In genomic region chrX:6151971-6152370, GRCh38 we compare ENCODE assay signal across 36 cellular contexts.
"Had no signal": no experiment of that assay in that cellular context is flagged by ENCODE, and none has a peak within 500 bp of the region (broad histone marks: within the 10 kb centered on the region; RNA-seq: fewer than 3 reads in every experiment).

No MANE protein-coding gene starts in this region.

- H3K36me3 ChIP-seq: ascending aorta, cardiac muscle cell, WERI-Rb-1 had no signal

- H3K4me1 ChIP-seq: ascending aorta had no signal

- DNase-seq: activated B cell treated with CpG ODN at 0.5 μM for 24 hours; activated CD4-positive, alpha-beta memory T cell treated with anti-CD3 and anti-CD28 coated beads for 36 hours; activated CD4-positive, alpha-beta T cell treated with anti-CD3 and anti-CD28 coated beads for 4 hours; activated CD4-positive, alpha-beta T cell treated with anti-CD3 and anti-CD28 coated beads, Interleukin-2, amount 10 ng/mL, durations not matched to agents 24 days and 14 days; activated CD4-positive, alpha-beta T cell treated with anti-CD3 and anti-CD28 coated beads, Interleukin-2, amount 50 U/mL, for 1 hour; activated CD4-positive, alpha-beta T cell treated with anti-CD3 and anti-CD28 coated beads, Interleukin-2, amount 50 U/mL, for 4 hours; activated CD4-positive, CD25-positive, alpha-beta regulatory T cell treated with anti-CD3 and anti-CD28 coated beads, Interleukin-2, amount 50 U/mL, for 72 hours; activated CD8-positive, alpha-beta memory T cell treated with anti-CD3 and anti-CD28 coated beads, Interleukin-2, amount 50 U/mL, for 4 hours; activated CD8-positive, alpha-beta T cell treated with anti-CD3 and anti-CD28 coated beads for 36 hours; activated effector memory CD4-positive, alpha-beta T cell treated with Interleukin-2 at 50 U/mL for 16 hours; activated gamma-delta T cell; activated naive CD4-positive, alpha-beta T cell treated with anti-CD3 and anti-CD28 coated beads, Interleukin-2, amount 10 ng/mL, durations not matched to agents 7 days and 5 days; activated naive CD4-positive, alpha-beta T cell treated with Interleukin-2 at 50 U/mL for 16 hours; activated naive CD8-positive, alpha-beta T cell treated with anti-CD3 and anti-CD28 coated beads, Interleukin-2, amount 10 ng/mL, durations not matched to agents 7 days and 5 days; activated naive CD8-positive, alpha-beta T cell treated with anti-CD3 and anti-CD28 coated beads, Interleukin-2, amount 50 U/mL, for 24 hours; activated T-cell treated with anti-CD3 and anti-CD28 coated beads for 4 hours; activated T-cell treated with anti-CD3 and anti-CD28 coated beads, Interleukin-2, amount 50 U/mL, for 1 hour; activated T-cell treated with anti-CD3 and anti-CD28 coated beads, Interleukin-2, amount 50 U/mL, for 4 hours; activated T-cell treated with anti-CD3 and anti-CD28 coated beads, Interleukin-2, amount 50 U/mL, for 72 hours; amygdala; anterior cingulate cortex; caudate nucleus; T-helper 1 cell; T-helper 2 cell; T-helper 9 cell; WERI-Rb-1 had no signal

- ATAC-seq: activated CD8-positive, alpha-beta T cell treated with anti-CD3 and anti-CD28 coated beads for 36 hours; activated naive CD8-positive, alpha-beta T cell treated with anti-CD3 and anti-CD28 coated beads, Interleukin-2, amount 50 U/mL, for 24 hours; activated T-cell treated with anti-CD3 and anti-CD28 coated beads, Interleukin-2, amount 50 U/mL, for 4 hours; activated T-cell treated with anti-CD3 and anti-CD28 coated beads, Interleukin-2, amount 50 U/mL, for 72 hours had no signal

- H3K27me3 ChIP-seq: ascending aorta, cardiac muscle cell had no signal

- H3K36me3 Mint-ChIP-seq: activated CD4-positive, alpha-beta memory T cell treated with anti-CD3 and anti-CD28 coated beads for 36 hours; activated naive CD4-positive, alpha-beta T cell treated with anti-CD3 and anti-CD28 coated beads, Interleukin-2, amount 10 ng/mL, durations not matched to agents 7 days and 5 days; activated naive CD4-positive, alpha-beta T cell treated with anti-CD3 and anti-CD28 coated beads, Interleukin-2, amount 50 U/mL, for 24 hours; activated naive CD8-positive, alpha-beta T cell; activated naive CD8-positive, alpha-beta T cell treated with anti-CD3 and anti-CD28 coated beads, Interleukin-2, amount 10 ng/mL, durations not matched to agents 7 days and 5 days had no signal

- H3K27ac Mint-ChIP-seq: activated B cell treated with CpG ODN at 0.5 μM for 24 hours; activated CD4-positive, alpha-beta memory T cell treated with anti-CD3 and anti-CD28 coated beads for 36 hours; activated CD4-positive, alpha-beta T cell treated with anti-CD3 and anti-CD28 coated beads, Interleukin-2, amount 10 ng/mL, durations not matched to agents 24 days and 14 days; activated CD8-positive, alpha-beta T cell treated with anti-CD3 and anti-CD28 coated beads for 36 hours; activated naive CD4-positive, alpha-beta T cell treated with anti-CD3 and anti-CD28 coated beads, Interleukin-2, amount 10 ng/mL, durations not matched to agents 7 days and 5 days; activated naive CD4-positive, alpha-beta T cell treated with anti-CD3 and anti-CD28 coated beads, Interleukin-2, amount 50 U/mL, for 24 hours; activated naive CD8-positive, alpha-beta T cell; activated naive CD8-positive, alpha-beta T cell treated with anti-CD3 and anti-CD28 coated beads, Interleukin-2, amount 10 ng/mL, durations not matched to agents 7 days and 5 days; activated naive CD8-positive, alpha-beta T cell treated with anti-CD3 and anti-CD28 coated beads, Interleukin-2, amount 50 U/mL, for 24 hours; activated T-cell treated with anti-CD3 and anti-CD28 coated beads, Interleukin-2, amount 50 U/mL, for 72 hours; activated T-helper 1 cell treated with anti-CD3 and anti-CD28 coated beads, Interleukin-12 subunit alpha, Interleukin-12 subunit beta, Interleukin-2, Interleukin-4 antibody, amounts not matched to agents 30 ng/mL and 10 ng/mL and 1 ng/mL, durations not matched to agents 14 hours and 24 hours and 36 hours; activated T-helper 2 cell treated with anti-CD3 and anti-CD28 coated beads, Interferon-gamma antibody, Interleukin-2, Interleukin-4, amounts not matched to agents 10 μg/mL and 5 μg/mL and 100 μg/mL, durations not matched to agents 14 hours and 24 hours and 36 hours; brain; T-helper 1 cell treated with Interleukin-12 subunit alpha and Interleukin-12 subunit beta and Interleukin-4 antibody, amounts not matched to agents 30 μg/mL and 1 μg/mL, for 36 hours; T-helper 2 cell treated with Interferon-gamma antibody and Interleukin-4, amounts not matched to agents 5 μg/mL and 100 μg/mL, for 36 hours had no signal

- H3K9me3 Mint-ChIP-seq: activated B cell treated with CpG ODN at 0.5 μM for 24 hours; activated CD4-positive, alpha-beta memory T cell treated with anti-CD3 and anti-CD28 coated beads for 36 hours; activated CD4-positive, alpha-beta T cell treated with anti-CD3 and anti-CD28 coated beads, Interleukin-2, amount 10 ng/mL, durations not matched to agents 24 days and 14 days; activated CD8-positive, alpha-beta T cell treated with anti-CD3 and anti-CD28 coated beads for 36 hours; activated naive CD4-positive, alpha-beta T cell treated with anti-CD3 and anti-CD28 coated beads, Interleukin-2, amount 50 U/mL, for 24 hours; activated naive CD8-positive, alpha-beta T cell treated with anti-CD3 and anti-CD28 coated beads, Interleukin-2, amount 50 U/mL, for 24 hours; activated T-cell treated with anti-CD3 and anti-CD28 coated beads, Interleukin-2, amount 50 U/mL, for 4 hours; activated T-helper 1 cell treated with anti-CD3 and anti-CD28 coated beads, Interleukin-12 subunit alpha, Interleukin-12 subunit beta, Interleukin-2, Interleukin-4 antibody, amounts not matched to agents 30 ng/mL and 10 ng/mL and 1 ng/mL, durations not matched to agents 14 hours and 24 hours and 36 hours; T-helper 1 cell treated with Interleukin-12 subunit alpha and Interleukin-12 subunit beta and Interleukin-4 antibody, amounts not matched to agents 30 μg/mL and 1 μg/mL, for 36 hours; T-helper 2 cell treated with Interferon-gamma antibody and Interleukin-4, amounts not matched to agents 5 μg/mL and 100 μg/mL, for 36 hours had no signal

- H3K9me3 ChIP-seq: ascending aorta had no signal

- H3K4me1 Mint-ChIP-seq: activated B cell treated with CpG ODN at 0.5 μM for 24 hours; activated CD4-positive, alpha-beta T cell treated with anti-CD3 and anti-CD28 coated beads, Interleukin-2, amount 10 ng/mL, durations not matched to agents 24 days and 14 days; activated naive CD4-positive, alpha-beta T cell treated with anti-CD3 and anti-CD28 coated beads, Interleukin-2, amount 10 ng/mL, durations not matched to agents 7 days and 5 days; activated naive CD4-positive, alpha-beta T cell treated with anti-CD3 and anti-CD28 coated beads, Interleukin-2, amount 50 U/mL, for 24 hours; activated naive CD8-positive, alpha-beta T cell treated with anti-CD3 and anti-CD28 coated beads, Interleukin-2, amount 10 ng/mL, durations not matched to agents 7 days and 5 days; activated naive CD8-positive, alpha-beta T cell treated with anti-CD3 and anti-CD28 coated beads, Interleukin-2, amount 50 U/mL, for 24 hours; central memory CD8-positive, alpha-beta T cell had no signal

- H3K27ac ChIP-seq: ascending aorta, cardiac muscle cell, WERI-Rb-1 had no signal

- H3K4me3 ChIP-seq: ascending aorta, cardiac muscle cell had no signal

- H3K4me3 Mint-ChIP-seq: activated B cell treated with CpG ODN at 0.5 μM for 24 hours; activated CD4-positive, alpha-beta memory T cell treated with anti-CD3 and anti-CD28 coated beads for 36 hours; activated CD4-positive, alpha-beta T cell treated with anti-CD3 and anti-CD28 coated beads, Interleukin-2, amount 10 ng/mL, durations not matched to agents 24 days and 14 days; activated CD8-positive, alpha-beta T cell treated with anti-CD3 and anti-CD28 coated beads for 36 hours; activated naive CD4-positive, alpha-beta T cell treated with anti-CD3 and anti-CD28 coated beads, Interleukin-2, amount 10 ng/mL, durations not matched to agents 7 days and 5 days; activated naive CD4-positive, alpha-beta T cell treated with anti-CD3 and anti-CD28 coated beads, Interleukin-2, amount 50 U/mL, for 24 hours; activated naive CD8-positive, alpha-beta T cell; activated naive CD8-positive, alpha-beta T cell treated with anti-CD3 and anti-CD28 coated beads, Interleukin-2, amount 10 ng/mL, durations not matched to agents 7 days and 5 days; activated naive CD8-positive, alpha-beta T cell treated with anti-CD3 and anti-CD28 coated beads, Interleukin-2, amount 50 U/mL, for 24 hours; activated T-cell treated with anti-CD3 and anti-CD28 coated beads, Interleukin-2, amount 50 U/mL, for 4 hours; activated T-cell treated with anti-CD3 and anti-CD28 coated beads, Interleukin-2, amount 50 U/mL, for 72 hours; activated T-helper 1 cell treated with anti-CD3 and anti-CD28 coated beads, Interleukin-12 subunit alpha, Interleukin-12 subunit beta, Interleukin-2, Interleukin-4 antibody, amounts not matched to agents 30 ng/mL and 10 ng/mL and 1 ng/mL, durations not matched to agents 14 hours and 24 hours and 36 hours; brain; central memory CD8-positive, alpha-beta T cell; T-helper 1 cell treated with Interleukin-12 subunit alpha and Interleukin-12 subunit beta and Interleukin-4 antibody, amounts not matched to agents 30 μg/mL and 1 μg/mL, for 36 hours; T-helper 2 cell treated with Interferon-gamma antibody and Interleukin-4, amounts not matched to agents 5 μg/mL and 100 μg/mL, for 36 hours had no signal

- H3K27me3 Mint-ChIP-seq: activated B cell treated with CpG ODN at 0.5 μM for 24 hours; activated CD4-positive, alpha-beta memory T cell treated with anti-CD3 and anti-CD28 coated beads for 36 hours; activated CD4-positive, alpha-beta T cell treated with anti-CD3 and anti-CD28 coated beads, Interleukin-2, amount 10 ng/mL, durations not matched to agents 24 days and 14 days; activated CD8-positive, alpha-beta T cell treated with anti-CD3 and anti-CD28 coated beads for 36 hours; activated naive CD4-positive, alpha-beta T cell treated with anti-CD3 and anti-CD28 coated beads, Interleukin-2, amount 10 ng/mL, durations not matched to agents 7 days and 5 days; activated naive CD4-positive, alpha-beta T cell treated with anti-CD3 and anti-CD28 coated beads, Interleukin-2, amount 50 U/mL, for 24 hours; activated naive CD8-positive, alpha-beta T cell; activated naive CD8-positive, alpha-beta T cell treated with anti-CD3 and anti-CD28 coated beads, Interleukin-2, amount 10 ng/mL, durations not matched to agents 7 days and 5 days; activated naive CD8-positive, alpha-beta T cell treated with anti-CD3 and anti-CD28 coated beads, Interleukin-2, amount 50 U/mL, for 24 hours; brain; central memory CD8-positive, alpha-beta T cell had no signal
